Comparison of ENCODE assay signal across 10 cellular contexts in genomic region chrX:13067842-13068241, GRCh38. TPM values are rescaled to one million over a fixed set of nuclear protein-coding genes. Genes with fewer than 3 reads are reported as not detected.
"Had no signal": no experiment of that assay in that cellular context is flagged by ENCODE, and none has a peak within 500 bp of the region (broad histone marks: within the 10 kb centered on the region; RNA-seq: fewer than 3 reads in every experiment).

No MANE protein-coding gene starts in this region.

- DNase-seq: GM23248, GOT3, H7, HFFc6, IMR-90 had no signal

- H3K36me3 ChIP-seq: HAP-1 had no signal

- H3K9ac ChIP-seq: GM23248 had no signal

- H2AFZ ChIP-seq: GM23248 had no signal

- H3K4me1 ChIP-seq: HAP-1 had no signal

- H3K4me3 ChIP-seq: GM23248, HAP-1, K562 had no signal

- H3K27ac ChIP-seq: GM23248 had no signal

- ATAC-seq: HCT116, K562 had no signal

RNA-seq across cellular contexts. Expression of gene FAM9C, which starts 23.4 kb away (rescaled TPM):
- total RNA-seq: GM23248, H4, HFFc6, HT-29, IMR-90, K562 had no signal
- polyA plus RNA-seq: GM23248, IMR-90, K562 had no signal
